ENCODE assay signal across 11 cellular contexts in the genomic region with DNA sequence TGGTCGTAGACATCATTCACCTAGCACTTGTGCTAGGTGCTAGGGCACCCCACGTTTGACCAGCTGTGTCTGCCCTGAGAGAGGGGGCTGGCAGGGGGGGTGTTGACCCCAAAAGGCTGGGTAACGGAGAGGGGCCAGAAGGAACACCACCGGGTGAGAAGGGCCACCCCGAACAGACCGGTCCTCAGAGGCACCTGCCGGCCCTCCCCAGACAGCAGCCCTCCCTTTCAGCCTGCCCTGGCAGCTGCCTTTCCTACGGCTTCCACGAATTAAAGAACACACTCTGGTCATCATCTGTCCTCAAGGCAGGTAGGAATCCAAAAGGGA. TPM values are rescaled to one million over a fixed set of nuclear protein-coding genes. Genes with fewer than 3 reads are reported as not detected.
DNase-seq lines count a peak whose midpoint lies in the region; ATAC-seq, FAIRE-seq and TF ChIP-seq lines count a peak whose summit lies in the region.
"Had no signal": no experiment of that assay in that cellular context is flagged by ENCODE, and none has a peak within 500 bp of the region (broad histone marks: within the 10 kb centered on the region; RNA-seq: fewer than 3 reads in every experiment).

No MANE protein-coding gene starts in this region.

- no peak overlapping the region for H3K9ac ChIP-seq in SK-N-SH

- intact Hi-C loops in lower lobe of right lung (cut with DNase I), result no loop called here

- no peaks in the 10 kb centered on the region for H3K9me2 ChIP-seq in SK-N-SH

- 13% methylated on average over 4 of the region's 9 CpGs for WGBS in SK-N-SH (ENCODE audit: low lambda C conversion rate)

- CTCF ChIA-PET in SK-N-SH (lab: Yijun Ruan, JAX), result interaction anchor here (0.9 to 13.1 kb wide), 4 partner anchors 10 to 58 kb away, joined by 3 to 872 read pairs (median 103); partner anchors contain the start of gene TP53AIP1

- H3K4me2 ChIP-seq in SK-N-SH, result peak overlapping the region; percentile 94

- 0 out of 2 replicates have a peak overlapping the region, but pooled peaks have one; percentile 35 for H2AFZ ChIP-seq in SK-N-SH (ENCODE audit: low read depth)

- H3K27me3 ChIP-seq in SK-N-SH (ENCODE audit: insufficient read depth), result peaks cover 11% of the 10 kb centered on the region; the same call in 1 of the 2 replicates
- H3K27me3 ChIP-seq in bronchial epithelial cell (ENCODE audit: control insufficient read depth, insufficient read depth, low read length), result no peaks in the 10 kb centered on the region
- H3K27me3 ChIP-seq in lower lobe of right lung (ENCODE audit: low read depth), result peaks cover 16% of the 10 kb centered on the region
- H3K27me3 ChIP-seq in thoracic aorta (replicated peaks; ENCODE audit: insufficient read depth), result no peaks in the 10 kb centered on the region

- no peak for TF ChIP-seq EP300 in SK-N-SH (IDR thresholded peaks at IDR 0.05; ENCODE audit: borderline replicate concordance in 1 of 2, low read depth in 1 of 2, low read length in 1 of 2)

- H3K4me1 ChIP-seq in SK-N-SH (ENCODE audit: control insufficient read depth in 1 of 2, insufficient read depth in 2 of 2, low read depth in 1 of 2, low read length in 1 of 2) (peaks cover 0 to 20% of the 10 kb centered on the region in 2 experiments; a peak in 2 of 4 replicates), lower lobe of right lung (peaks cover 49% of the 10 kb centered on the region), thoracic aorta (ENCODE audit: control insufficient read depth in 1 of 2, low read depth in 2 of 2) (peaks cover 12 to 37% of the 10 kb centered on the region in 2 donors)

- ATAC-seq in SK-N-SH treated with all-trans-retinoic acid at 6 μM for 48 hours (no peak; the same call in 2 of the 3 replicates), lower lobe of right lung (no peak), thoracic aorta (ENCODE audit: insufficient number of reproducible peaks, low FRiP score, low read depth) (no peak)

- H3F3A ChIP-seq in SK-N-SH (replicated peaks; ENCODE audit: insufficient read depth), result no peaks in the 10 kb centered on the region

- H3K4me3 ChIP-seq in SK-N-SH (ENCODE audit: low read depth in 2 of 2, low read length in 1 of 2) (peak overlapping the region; percentile 53 to 65), bronchial epithelial cell (ENCODE audit: low read depth, low read length) (peak overlapping the region; percentile 57), lower lobe of right lung (peak overlapping the region; percentile 62), thoracic aorta (peak overlapping the region; percentile 82)

- no peaks in the 10 kb centered on the region for H3K79me2 ChIP-seq in SK-N-SH (ENCODE audit: insufficient read depth)

- peak; percentile 43 for DNase-seq in SK-N-SH
- no peak for DNase-seq in bronchial epithelial cell (ENCODE audit: low read depth)
- DNase-seq in lower lobe of right lung, result no peak
- no peak for DNase-seq in thoracic aorta (ENCODE audit: low spot score)
- no peak for DNase-seq in medulla oblongata (ENCODE audit: extremely low spot score)
- no peak for DNase-seq in HCEC 1CT
- no peak for DNase-seq in dedifferentiated amniotic fluid mesenchymal stem cell (ENCODE audit: extremely low spot score)
- DNase-seq: NCI-H2107 had no signal

- H3K27ac ChIP-seq in SK-N-SH (ENCODE audit: low read depth in 2 of 2, low read length in 1 of 2) (no peak overlapping the region), lower lobe of right lung (peak overlapping the region; percentile 18), thoracic aorta (no peak overlapping the region)
- H3K27ac ChIP-seq: 22Rv1 had no signal

- no peak for TF ChIP-seq CTCF in SK-N-SH (IDR thresholded peaks at IDR 0.05)
- no peak for TF ChIP-seq CTCF in bronchial epithelial cell (IDR thresholded peaks at IDR 0.05; ENCODE audit: insufficient read depth, low read length, severe bottlenecking)
- no peak for TF ChIP-seq CTCF in lower lobe of right lung (IDR thresholded peaks at IDR 0.05)
- no peak for TF ChIP-seq CTCF in thoracic aorta (IDR thresholded peaks at IDR 0.05)

- no peak for TF ChIP-seq RAD21 in SK-N-SH (IDR thresholded peaks at IDR 0.05; ENCODE audit: low read length)

- POLR2A ChIA-PET in SK-N-SH (lab: Yijun Ruan, JAX), result interaction anchor here (1.1 kb wide), 1 partner anchor 66 kb away, joined by 4 read pairs; no protein-coding TSS in a partner anchor

- no peak for FAIRE-seq in bronchial epithelial cell (lab: Jason Lieb, UNC)
- FAIRE-seq: TTC549 had no signal

- H4K20me1 ChIP-seq in SK-N-SH (ENCODE audit: insufficient read depth), result no peaks in the 10 kb centered on the region

- H3K9me3 ChIP-seq in SK-N-SH, result no peaks in the 10 kb centered on the region
- H3K9me3 ChIP-seq in lower lobe of right lung, result no peaks in the 10 kb centered on the region
- H3K9me3 ChIP-seq in thoracic aorta, result no peaks in the 10 kb centered on the region

- no peaks in the 10 kb centered on the region for H3K36me3 ChIP-seq in SK-N-SH (replicated peaks in 1 of 2; ENCODE audit: control insufficient read depth in 1 of 2, insufficient read depth in 2 of 2, low read length in 1 of 2)
- H3K36me3 ChIP-seq in bronchial epithelial cell (ENCODE audit: control insufficient read depth, insufficient read depth, low read length), result no peaks in the 10 kb centered on the region
- H3K36me3 ChIP-seq in lower lobe of right lung, result no peaks in the 10 kb centered on the region
- H3K36me3 ChIP-seq in thoracic aorta, result no peaks in the 10 kb centered on the region

TF ChIP-seq in SK-N-SH, 30 proteins besides CTCF, POLR2A, EP300 and RAD21 (continues in another document):
- no peak for TF ChIP-seq FOSL2 (IDR thresholded peaks at IDR 0.05; ENCODE audit: borderline replicate concordance, low read depth)
- TF ChIP-seq NFIC (IDR thresholded peaks at IDR 0.05; ENCODE audit: borderline replicate concordance), result no peak
- TF ChIP-seq, protein P1, sequence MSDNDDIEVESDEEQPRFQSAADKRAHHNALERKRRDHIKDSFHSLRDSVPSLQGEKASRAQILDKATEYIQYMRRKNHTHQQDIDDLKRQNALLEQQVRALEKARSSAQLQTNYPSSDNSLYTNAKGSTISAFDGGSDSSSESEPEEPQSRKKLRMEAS (IDR thresholded peaks at IDR 0.05; ENCODE audit: low read depth), result no peak
- TF ChIP-seq NRF1 (IDR thresholded peaks at IDR 0.05; ENCODE audit: low read depth, low read length), result no peak
- TF ChIP-seq GATA2 (CRISPR knock-in tag; IDR thresholded peaks at IDR 0.05), result no peak
- no peak for TF ChIP-seq GABPA (IDR thresholded peaks at IDR 0.05; ENCODE audit: low read depth)
- no peak for TF ChIP-seq SIN3A (IDR thresholded peaks at IDR 0.05; ENCODE audit: borderline replicate concordance, low read depth, low read length)
- no peak for TF ChIP-seq TCF12 (IDR thresholded peaks at IDR 0.05)
- TF ChIP-seq RXRA (IDR thresholded peaks at IDR 0.05; ENCODE audit: borderline replicate concordance, low read depth), result no peak

TF ChIP-seq in SK-N-SH treated with all-trans-retinoic acid at 6 μM for 48 hours, 23 proteins besides CTCF, POLR2A, EP300 and RAD21 (continues in another document):
- no peak for TF ChIP-seq CSDC2 (CRISPR knock-in tag; IDR thresholded peaks at IDR 0.05)
- TF ChIP-seq TCF4 (CRISPR knock-in tag; IDR thresholded peaks at IDR 0.05; ENCODE audit: borderline replicate concordance), result no peak
- no peak for TF ChIP-seq ZNF565 (CRISPR knock-in tag; conservative IDR thresholded peaks at IDR 0.05; ENCODE audit: low read depth)
- TF ChIP-seq, protein P2, sequence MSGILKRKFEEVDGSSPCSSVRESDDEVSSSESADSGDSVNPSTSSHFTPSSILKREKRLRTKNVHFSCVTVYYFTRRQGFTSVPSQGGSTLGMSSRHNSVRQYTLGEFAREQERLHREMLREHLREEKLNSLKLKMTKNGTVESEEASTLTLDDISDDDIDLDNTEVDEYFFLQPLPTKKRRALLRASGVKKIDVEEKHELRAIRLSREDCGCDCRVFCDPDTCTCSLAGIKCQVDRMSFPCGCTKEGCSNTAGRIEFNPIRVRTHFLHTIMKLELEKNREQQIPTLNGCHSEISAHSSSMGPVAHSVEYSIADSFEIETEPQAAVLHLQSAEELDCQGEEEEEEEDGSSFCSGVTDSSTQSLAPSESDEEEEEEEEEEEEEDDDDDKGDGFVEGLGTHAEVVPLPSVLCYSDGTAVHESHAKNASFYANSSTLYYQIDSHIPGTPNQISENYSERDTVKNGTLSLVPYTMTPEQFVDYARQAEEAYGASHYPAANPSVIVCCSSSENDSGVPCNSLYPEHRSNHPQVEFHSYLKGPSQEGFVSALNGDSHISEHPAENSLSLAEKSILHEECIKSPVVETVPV (CRISPR knock-in tag; IDR thresholded peaks at IDR 0.05), result no peak
- no peak for TF ChIP-seq ESRRG (CRISPR knock-in tag; IDR thresholded peaks at IDR 0.05)
- no peak for TF ChIP-seq POU6F1 (CRISPR knock-in tag; IDR thresholded peaks at IDR 0.05; ENCODE audit: borderline replicate concordance, low read depth)

RNA-seq across cellular contexts. Expression of gene KCNJ5, which starts 1.0 kb away (rescaled TPM):
- 0.03 TPM in 1 of 2 replicates, not detected in the other for polyA plus RNA-seq in SK-N-SH (2012; rRNA removed)
- polyA plus RNA-seq in SK-N-SH (2012; cell fraction: cytosol; rRNA removed), result not detected in 2 replicates
- 0.01 TPM in 1 of 2 replicates, not detected in the other for polyA plus RNA-seq in SK-N-SH (2012; cell fraction: nucleus; rRNA removed)
- 13.2 and 15.5 TPM in 2 replicates for total RNA-seq in bronchial epithelial cell
- 12.9 TPM for total RNA-seq in lower lobe of right lung
- total RNA-seq in thoracic aorta, result 1 to 10 TPM; 3.5 to 6.9 TPM

RNA-seq across cellular contexts. Expression of gene KCNJ1, which starts 23.1 kb away (rescaled TPM):
- 0.03 TPM in 1 of 2 replicates, not detected in the other for polyA plus RNA-seq in SK-N-SH (2012; rRNA removed)
- under 0.01 and 0.01 TPM in 2 replicates for polyA plus RNA-seq in SK-N-SH (2012; cell fraction: cytosol; rRNA removed)
- 0.21 TPM in 1 of 2 replicates, not detected in the other for polyA plus RNA-seq in SK-N-SH (2012; cell fraction: nucleus; rRNA removed)
- under 0.01 TPM in 1 of 2 replicates, not detected in the other for total RNA-seq in bronchial epithelial cell
- total RNA-seq in lower lobe of right lung, result 0.18 TPM
- total RNA-seq in thoracic aorta, result 1 to 10 TPM in 1 of 2 donors, not detected in 1; 1.1 TPM

RNA-seq across cellular contexts. Expression of gene TP53AIP1, which starts 52.5 kb away (rescaled TPM):
- polyA plus RNA-seq in SK-N-SH (2012; rRNA removed), result 0.05 TPM in 2 replicates
- 0.01 TPM in 1 of 2 replicates, not detected in the other for polyA plus RNA-seq in SK-N-SH (2012; cell fraction: cytosol; rRNA removed)
- polyA plus RNA-seq in SK-N-SH (2012; cell fraction: nucleus; rRNA removed), result 0.15 and 0.30 TPM in 2 replicates
- total RNA-seq in bronchial epithelial cell, result 1.3 and 4.6 TPM in 2 replicates
- total RNA-seq in lower lobe of right lung, result not detected
- total RNA-seq in thoracic aorta, result not detected
